ENCODE assay signal across 22 cellular contexts in genomic region chr13:102309110-102309509, GRCh38.
A peak's percentile ranks its signal among the peaks of the same experiment; 100 is the strongest.
DNase-seq lines count a peak whose midpoint lies in the region; ATAC-seq and TF ChIP-seq lines count a peak whose summit lies in the region.
"Had no signal": no experiment of that assay in that cellular context is flagged by ENCODE, and none has a peak within 500 bp of the region (broad histone marks: within the 10 kb centered on the region; RNA-seq: fewer than 3 reads in every experiment).

No MANE protein-coding gene starts in this region.

- H3K27me3 Mint-ChIP-seq in GM23338 (ENCODE audit: insufficient read depth, low read depth, poor library complexity), result no peaks in the 10 kb centered on the region
- H3K27me3 Mint-ChIP-seq: dendritic cell treated with granulocyte-macrophage colony-stimulating factor and Interleukin-4, amounts not matched to agents 40 ng/mL and 50 ng/mL, for 4 days; progenitor cell of endocrine pancreas had no signal

- no peak overlapping the region for H3K4me3 Mint-ChIP-seq in GM23338
- H3K4me3 Mint-ChIP-seq: B cell; dendritic cell treated with granulocyte-macrophage colony-stimulating factor and Interleukin-4, amounts not matched to agents 40 ng/mL and 50 ng/mL, for 4 days; HFFc6; natural killer cell treated with Interleukin-12 subunit alpha and Interleukin-12 subunit beta and Interleukin-15 and Interleukin-18, amount 100 ng/mL, for 72 hours had no signal

- no peaks in the 10 kb centered on the region for H3K79me2 ChIP-seq in GM23338 (replicated peaks; ENCODE audit: insufficient read depth)

- H3K4me2 ChIP-seq in GM23338, result no peak overlapping the region

- no peaks in the 10 kb centered on the region for H3K27me3 ChIP-seq in GM23338 (ENCODE audit: insufficient read depth)

- H3K27ac Mint-ChIP-seq in GM23338, result no peak overlapping the region
- H3K27ac Mint-ChIP-seq: B cell; dendritic cell treated with granulocyte-macrophage colony-stimulating factor and Interleukin-4, amounts not matched to agents 40 ng/mL and 50 ng/mL, for 4 days; HFFc6; natural killer cell treated with Interleukin-12 subunit alpha and Interleukin-12 subunit beta and Interleukin-15 and Interleukin-18, amount 100 ng/mL, for 72 hours; progenitor cell of endocrine pancreas had no signal

- H3K27ac ChIP-seq in GM23338 (ENCODE audit: low read depth), result no peak overlapping the region
- peak overlapping the region; percentile 50 for H3K27ac ChIP-seq in cingulate gyrus (ENCODE audit: low read depth, low read length)
- H3K27ac ChIP-seq: epithelial cell of prostate had no signal

- no peaks in the 10 kb centered on the region for H3F3A ChIP-seq in GM23338 (replicated peaks; ENCODE audit: low read depth)

- no peak for DNase-seq in GM23338 (ENCODE audit: low spot score)
- peak; percentile 30 for DNase-seq in NCI-H2107 treated with DMSO at 0.1 percent for 48 hours (lab: John Stamatoyannopoulos, UW; ENCODE audit: unreplicated experiment)
- DNase-seq in posterior cingulate gyrus, result peak in 8 of 10 donors; percentile 23 to 91 (median 56)
- DNase-seq in stimulated activated naive CD8-positive, alpha-beta T cell treated with anti-CD3 and anti-CD28 coated beads, Interleukin-15, Interleukin-2, amounts not matched to agents 100 U/mL and 50 U/mL, for 24 hours, result no peak
- DNase-seq in 8988T, result no peak
- DNase-seq in SKM-1 treated with dmso at 0.1 percent for 144 hours (lab: John Stamatoyannopoulos, UW; ENCODE audit: unreplicated experiment), result no peak
- DNase-seq: activated CD4-positive, alpha-beta T cell treated with anti-CD3 and anti-CD28 coated beads for 48 hours; activated gamma-delta T cell treated with Interleukin-2 at 50 U/mL for 16 hours; HFFc6; Kasumi-1; mesendoderm; NCI-H1436 treated with DMSO at 0.1 percent for 48 hours; NCI-H82; trophoblast cell had no signal

- TF ChIP-seq CTCF in GM23338 (conservative IDR thresholded peaks at IDR 0.05; ENCODE audit: low read depth in 2 of 2), result no peak

- no peaks in the 10 kb centered on the region for H3K36me3 Mint-ChIP-seq in GM23338 (ENCODE audit: low read depth)
- H3K36me3 Mint-ChIP-seq: natural killer cell treated with Interleukin-12 subunit alpha and Interleukin-12 subunit beta and Interleukin-15 and Interleukin-18, amount 100 ng/mL, for 72 hours had no signal

- H3K9me2 ChIP-seq in GM23338 (ENCODE audit: insufficient read depth), result no peaks in the 10 kb centered on the region

- no peak for ATAC-seq in GM23338
- no peak for ATAC-seq in HG03139 (IDR thresholded peaks at IDR 0.05; ENCODE audit: unreplicated experiment)
- ATAC-seq in stimulated activated naive CD8-positive, alpha-beta T cell treated with anti-CD3 and anti-CD28 coated beads, Interleukin-15, Interleukin-2, amounts not matched to agents 100 U/mL and 50 U/mL, for 24 hours, result no peak
- ATAC-seq: natural killer cell treated with Interleukin-12 subunit alpha and Interleukin-12 subunit beta and Interleukin-15 and Interleukin-18, amount 100 ng/mL, for 72 hours; Panc1 had no signal

- H4K20me1 ChIP-seq in GM23338 (replicated peaks; ENCODE audit: insufficient read depth), result no peaks in the 10 kb centered on the region

- no peaks in the 10 kb centered on the region for H3K36me3 ChIP-seq in GM23338 (ENCODE audit: insufficient read depth)

- H3K9me3 Mint-ChIP-seq in GM23338, result no peaks in the 10 kb centered on the region
- H3K9me3 Mint-ChIP-seq: dendritic cell treated with granulocyte-macrophage colony-stimulating factor and Interleukin-4, amounts not matched to agents 40 ng/mL and 50 ng/mL, for 4 days; natural killer cell treated with Interleukin-12 subunit alpha and Interleukin-12 subunit beta and Interleukin-15 and Interleukin-18, amount 100 ng/mL, for 72 hours had no signal

- no peaks in the 10 kb centered on the region for H3K4me1 ChIP-seq in GM23338 (ENCODE audit: insufficient read depth)

- intact Hi-C loops in posterior cingulate gyrus (cut with DNase I), result no loop called here

- no peak overlapping the region for H3K4me3 ChIP-seq in GM23338

- no peaks in the 10 kb centered on the region; the same call in 2 of the 3 replicates for H3K4me1 Mint-ChIP-seq in GM23338
- H3K4me1 Mint-ChIP-seq: B cell had no signal

- 0 out of 2 replicates have a peak overlapping the region, but pooled peaks have one; percentile 47 for H2AFZ ChIP-seq in GM23338

TF ChIP-seq in GM23338, 12 proteins besides CTCF, POLR2A, EP300 and RAD21:
- no peak for TF ChIP-seq ZNF331 (CRISPR knock-in tag; IDR thresholded peaks at IDR 0.05; ENCODE audit: low read depth)
- TF ChIP-seq ETS1 (IDR thresholded peaks at IDR 0.05), result no peak
- TF ChIP-seq EZH2 (IDR thresholded peaks at IDR 0.05; ENCODE audit: low read depth, unreplicated experiment), result no peak
- TF ChIP-seq STAT1 (IDR thresholded peaks at IDR 0.05; ENCODE audit: unreplicated experiment), result no peak
- no peak for TF ChIP-seq JUNB (IDR thresholded peaks at IDR 0.05; ENCODE audit: unreplicated experiment)
- TF ChIP-seq EZH2phosphoT487 (IDR thresholded peaks at IDR 0.05; ENCODE audit: unreplicated experiment), result no peak
- TF ChIP-seq POLR2AphosphoS5 (IDR thresholded peaks at IDR 0.05; ENCODE audit: low read depth), result no peak

Comparison
In these comparisons a context has a peak if more than half of its experiments do, and no peak if none do; other contexts are left out.
1. DNase-seq: peak in NCI-H2107 treated with DMSO at 0.1 percent for 48 hours (single experiment) and posterior cingulate gyrus (8 of 10); none in GM23338 (single experiment), stimulated activated naive CD8-positive, alpha-beta T cell treated with anti-CD3 and anti-CD28 coated beads, Interleukin-15, Interleukin-2, amounts not matched to agents 100 U/mL and 50 U/mL, for 24 hours (single experiment), 8988T (single experiment) and SKM-1 treated with dmso at 0.1 percent for 144 hours (single experiment).